1 cellular context compared by ENCODE assay signal in genomic region chr12:87871061-87871460, GRCh38.
TF ChIP-seq lines count a peak whose summit lies in the region.

No MANE protein-coding gene starts in this region.

TF ChIP-seq in GM12878, 131 proteins besides CTCF, POLR2A, EP300 and RAD21 (continued from another document):
- TF ChIP-seq, protein P1, sequence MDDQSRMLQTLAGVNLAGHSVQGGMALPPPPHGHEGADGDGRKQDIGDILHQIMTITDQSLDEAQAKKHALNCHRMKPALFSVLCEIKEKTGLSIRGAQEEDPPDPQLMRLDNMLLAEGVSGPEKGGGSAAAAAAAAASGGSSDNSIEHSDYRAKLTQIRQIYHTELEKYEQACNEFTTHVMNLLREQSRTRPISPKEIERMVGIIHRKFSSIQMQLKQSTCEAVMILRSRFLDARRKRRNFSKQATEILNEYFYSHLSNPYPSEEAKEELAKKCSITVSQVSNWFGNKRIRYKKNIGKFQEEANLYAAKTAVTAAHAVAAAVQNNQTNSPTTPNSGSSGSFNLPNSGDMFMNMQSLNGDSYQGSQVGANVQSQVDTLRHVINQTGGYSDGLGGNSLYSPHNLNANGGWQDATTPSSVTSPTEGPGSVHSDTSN (IDR thresholded peaks at IDR 0.05; ENCODE audit: insufficient replicate concordance, low read depth, low read length): no peak
- TF ChIP-seq, protein P2, sequence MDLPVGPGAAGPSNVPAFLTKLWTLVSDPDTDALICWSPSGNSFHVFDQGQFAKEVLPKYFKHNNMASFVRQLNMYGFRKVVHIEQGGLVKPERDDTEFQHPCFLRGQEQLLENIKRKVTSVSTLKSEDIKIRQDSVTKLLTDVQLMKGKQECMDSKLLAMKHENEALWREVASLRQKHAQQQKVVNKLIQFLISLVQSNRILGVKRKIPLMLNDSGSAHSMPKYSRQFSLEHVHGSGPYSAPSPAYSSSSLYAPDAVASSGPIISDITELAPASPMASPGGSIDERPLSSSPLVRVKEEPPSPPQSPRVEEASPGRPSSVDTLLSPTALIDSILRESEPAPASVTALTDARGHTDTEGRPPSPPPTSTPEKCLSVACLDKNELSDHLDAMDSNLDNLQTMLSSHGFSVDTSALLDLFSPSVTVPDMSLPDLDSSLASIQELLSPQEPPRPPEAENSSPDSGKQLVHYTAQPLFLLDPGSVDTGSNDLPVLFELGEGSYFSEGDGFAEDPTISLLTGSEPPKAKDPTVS (IDR thresholded peaks at IDR 0.05; ENCODE audit: low read depth, low read length): no peak
- no peak for TF ChIP-seq TBL1XR1 (IDR thresholded peaks at IDR 0.05; ENCODE audit: low read depth, low read length)
- no peak for TF ChIP-seq SIN3A (IDR thresholded peaks at IDR 0.05; ENCODE audit: low read depth, low read length)
- TF ChIP-seq SMC3 (IDR thresholded peaks at IDR 0.05; ENCODE audit: borderline replicate concordance, low read length): no peak
- no peak for TF ChIP-seq DPF2 (IDR thresholded peaks at IDR 0.05)
- no peak for TF ChIP-seq CHD4 (IDR thresholded peaks at IDR 0.05)
- TF ChIP-seq FOXK2 (IDR thresholded peaks at IDR 0.05): no peak
- no peak for TF ChIP-seq ZNF274 (IDR thresholded peaks at IDR 0.05; ENCODE audit: insufficient read depth, insufficient read length)
- TF ChIP-seq BCL3 (IDR thresholded peaks at IDR 0.05; ENCODE audit: borderline replicate concordance, insufficient read depth, low read depth, low read length, poor library complexity, severe bottlenecking): no peak
- no peak for TF ChIP-seq SUPT20H (IDR thresholded peaks at IDR 0.05; ENCODE audit: borderline replicate concordance, control insufficient read depth, low read depth, low read length)
- TF ChIP-seq ZNF207 (IDR thresholded peaks at IDR 0.05; ENCODE audit: borderline replicate concordance): no peak
- TF ChIP-seq POLR2AphosphoS2 (IDR thresholded peaks at IDR 0.05; ENCODE audit: low read depth, low read length): no peak
- TF ChIP-seq HDGF (IDR thresholded peaks at IDR 0.05): no peak
- TF ChIP-seq CREM (IDR thresholded peaks at IDR 0.05; ENCODE audit: low read depth): no peak
